ENCODE assay signal across 16 cellular contexts in the genomic region with DNA sequence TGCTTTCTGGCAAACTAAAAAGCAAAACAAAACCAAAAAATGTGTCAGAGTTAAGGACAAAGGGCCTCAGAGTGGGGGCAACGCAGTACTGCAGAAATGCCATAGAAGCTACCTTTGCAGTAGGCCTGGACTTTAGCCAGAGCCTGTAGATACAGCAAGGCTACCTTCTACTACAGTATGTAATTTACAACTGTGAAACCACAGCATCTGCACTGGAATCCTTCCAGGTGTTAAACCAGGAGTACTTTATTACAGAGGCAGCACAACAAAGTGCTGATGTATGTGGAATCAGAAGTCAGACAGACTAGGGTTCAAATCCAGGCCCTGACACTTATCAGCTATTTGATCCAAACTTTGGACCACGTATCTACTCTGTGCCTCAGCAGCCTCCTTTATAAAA. TPM values are rescaled to one million over a fixed set of nuclear protein-coding genes. Genes with fewer than 3 reads are reported as not detected.
DNase-seq lines count a peak whose midpoint lies in the region; ATAC-seq, FAIRE-seq and TF ChIP-seq lines count a peak whose summit lies in the region.
"Had no signal": no experiment of that assay in that cellular context is flagged by ENCODE, and none has a peak within 500 bp of the region (broad histone marks: within the 10 kb centered on the region; RNA-seq: fewer than 3 reads in every experiment).

No MANE protein-coding gene starts in this region.

- H3K9ac ChIP-seq in KMS-11 (peak overlapping the region; percentile 22; the same call in 1 of the 2 replicates), K562 (ENCODE audit: insufficient read depth in 1 of 2, low read depth in 2 of 2, low read length in 2 of 2) (no peak overlapping the region)

- 92% methylated on average over 2 of the region's 2 CpGs for WGBS in K562 (ENCODE audit: insufficient coverage, low coverage, missing lambda C conversion rate)
- WGBS in small intestine, 3 donors: 25 to 80% (median 45%) methylated on average over 2 of the region's 2 CpGs
- 100% methylated on average over 2 of the region's 2 CpGs for WGBS in esophagus muscularis mucosa

- BruUV-seq in K562 (replicated peaks; lab: Mats Ljungman, UMichigan): no TSS peak

- H4K20me1 ChIP-seq in KMS-11 (ENCODE audit: insufficient read depth): no peaks in the 10 kb centered on the region
- no peaks in the 10 kb centered on the region; the same call in 1 of the 2 replicates for H4K20me1 ChIP-seq in K562 (replicated peaks; ENCODE audit: control insufficient read depth, insufficient read depth, low read length)

- H3K4me3 Mint-ChIP-seq in activated naive CD8-positive, alpha-beta T cell treated with anti-CD3 and anti-CD28 coated beads, Interleukin-2, amount 50 U/mL, for 24 hours: no peak overlapping the region
- no peak overlapping the region for H3K4me3 Mint-ChIP-seq in activated naive CD8-positive, alpha-beta T cell treated with anti-CD3 and anti-CD28 coated beads for 36 hours
- no peak overlapping the region for H3K4me3 Mint-ChIP-seq in T-helper 17 cell
- H3K4me3 Mint-ChIP-seq: CD4-positive, alpha-beta memory T cell; H9 had no signal

- CTCF ChIA-PET in K562 (lab: Yijun Ruan, JAX; ENCODE audit: low intra/inter-chr PET ratio): no interaction called here

- no peak for DNase-seq in activated naive CD8-positive, alpha-beta T cell treated with anti-CD3 and anti-CD28 coated beads, Interleukin-2, amount 50 U/mL, for 24 hours
- no peak for DNase-seq in activated naive CD8-positive, alpha-beta T cell treated with anti-CD3 and anti-CD28 coated beads for 36 hours
- DNase-seq in K562 (ENCODE audit: extremely low read depth in 1 of 4, low spot score in 3 of 4): no peak
- peak; percentile 92 for DNase-seq in small intestine
- no peak for DNase-seq in T-helper 17 cell
- DNase-seq in esophagus muscularis mucosa (ENCODE audit: extremely low spot score): no peak
- no peak for DNase-seq in stimulated activated CD4-positive, alpha-beta T cell treated with anti-CD3 and anti-CD28 coated beads, Interleukin-4, amount 100 ng/mL, for 24 hours
- DNase-seq: BE2C; CD4-positive, alpha-beta memory T cell; DMS79; GOT3; H9 had no signal

- TF ChIP-seq POLR2A in K562 (conservative IDR thresholded peaks at IDR 0.05) (no peak), esophagus muscularis mucosa (IDR thresholded peaks at IDR 0.05; ENCODE audit: low read depth) (no peak)

- H3K79me2 ChIP-seq in KMS-11 (ENCODE audit: insufficient read depth, low read depth) (no peaks in the 10 kb centered on the region), K562 (ENCODE audit: control insufficient read depth, insufficient read depth, low read length) (no peaks in the 10 kb centered on the region)

- peak overlapping the region; percentile 59 for H3K27ac Mint-ChIP-seq in activated naive CD8-positive, alpha-beta T cell treated with anti-CD3 and anti-CD28 coated beads, Interleukin-2, amount 50 U/mL, for 24 hours
- H3K27ac Mint-ChIP-seq in activated naive CD8-positive, alpha-beta T cell treated with anti-CD3 and anti-CD28 coated beads for 36 hours: no peak overlapping the region
- H3K27ac Mint-ChIP-seq in T-helper 17 cell: no peak overlapping the region
- H3K27ac Mint-ChIP-seq: H9 had no signal

- POLR2A ChIA-PET in K562 (lab: Yijun Ruan, JAX): interaction anchor here (0.6 kb wide), 1 partner anchor 16 kb away, joined by 3 read pairs; no protein-coding TSS in a partner anchor

- H3K9me1 ChIP-seq in K562 (ENCODE audit: control insufficient read depth, insufficient read depth, low read length): no peaks in the 10 kb centered on the region

- H3K4me1 ChIP-seq in KMS-11 (ENCODE audit: low read depth, poor library complexity, severe bottlenecking) (peaks cover 26% of the 10 kb centered on the region), K562 (replicated peaks in 1 of 2; ENCODE audit: control insufficient read depth in 2 of 2, insufficient read depth in 2 of 2, low read length in 2 of 2) (peaks cover 0 to 6% of the 10 kb centered on the region in 2 experiments; a peak in 2 of 5 replicates), small intestine (ENCODE audit: control insufficient read depth in 2 of 2, insufficient read depth in 1 of 2, low read depth in 1 of 2, low read length in 1 of 2) (no peaks in the 10 kb centered on the region), esophagus muscularis mucosa (no peaks in the 10 kb centered on the region)
- H3K4me1 ChIP-seq: BE2C had no signal

- H3K4me3 ChIP-seq in KMS-11 (IDR thresholded peaks at IDR 0.05; ENCODE audit: insufficient read depth, low read depth, low read length) (no peak overlapping the region), K562 (no peak overlapping the region), small intestine (ENCODE audit: low read depth in 1 of 2, low read length in 2 of 2) (no peak overlapping the region), esophagus muscularis mucosa (no peak overlapping the region)
- H3K4me3 ChIP-seq: GM12878 had no signal

- TF ChIP-seq CTCF in KMS-11 (conservative IDR thresholded peaks at IDR 0.05; ENCODE audit: low read depth, low read length): no peak
- no peak for TF ChIP-seq CTCF in K562 (IDR thresholded peaks at IDR 0.05 in 2 of 3, conservative IDR thresholded peaks at IDR 0.05 in 1 of 3; ENCODE audit: insufficient read depth in 2 of 3, low read depth in 1 of 3, low read length in 3 of 3)
- TF ChIP-seq CTCF in esophagus muscularis mucosa (IDR thresholded peaks at IDR 0.05): no peak

- H3K36me3 ChIP-seq in KMS-11 (ENCODE audit: insufficient read depth): no peaks in the 10 kb centered on the region; the same call in 1 of the 2 replicates
- H3K36me3 ChIP-seq in K562 (ENCODE audit: control insufficient read depth, insufficient read depth, low read length): peaks cover 65% of the 10 kb centered on the region; the same call in 2 of the 3 replicates
- H3K36me3 ChIP-seq in small intestine (ENCODE audit: control insufficient read depth in 2 of 2, insufficient read depth in 2 of 2, low read length in 2 of 2): peaks cover 8 to 28% of the 10 kb centered on the region in 2 donors
- H3K36me3 ChIP-seq in esophagus muscularis mucosa: peaks cover 36 to 89% (median 78%) of the 10 kb centered on the region in 4 donors

- no peak for TF ChIP-seq RAD21 in K562 (CRISPR knock-in tag; conservative IDR thresholded peaks at IDR 0.05 in 1 of 2, IDR thresholded peaks at IDR 0.05 in 1 of 2)

- H3K9me3 ChIP-seq in K562 (replicated peaks; ENCODE audit: control insufficient read depth, insufficient read depth, low read depth, low read length): no peaks in the 10 kb centered on the region
- H3K9me3 ChIP-seq in small intestine (ENCODE audit: control insufficient read depth, low read depth): no peaks in the 10 kb centered on the region
- H3K9me3 ChIP-seq in T-helper 17 cell (ENCODE audit: control insufficient read depth, low read length, poor library complexity, severe bottlenecking): no peaks in the 10 kb centered on the region
- H3K9me3 ChIP-seq in esophagus muscularis mucosa: no peaks in the 10 kb centered on the region
- H3K9me3 ChIP-seq: BE2C had no signal

- no peaks in the 10 kb centered on the region for H3K27me3 Mint-ChIP-seq in activated naive CD8-positive, alpha-beta T cell treated with anti-CD3 and anti-CD28 coated beads, Interleukin-2, amount 50 U/mL, for 24 hours
- H3K27me3 Mint-ChIP-seq in activated naive CD8-positive, alpha-beta T cell treated with anti-CD3 and anti-CD28 coated beads for 36 hours: no peaks in the 10 kb centered on the region
- H3K27me3 Mint-ChIP-seq in T-helper 17 cell: no peaks in the 10 kb centered on the region
- H3K27me3 Mint-ChIP-seq: CD4-positive, alpha-beta memory T cell had no signal

- no peak for FAIRE-seq in K562 (lab: Jason Lieb, UNC)
- no peak for FAIRE-seq in small intestine (lab: Jason Lieb, UNC)
- FAIRE-seq: A204.1, GM12878 had no signal

- no peaks in the 10 kb centered on the region for H3K9me3 Mint-ChIP-seq in activated naive CD8-positive, alpha-beta T cell treated with anti-CD3 and anti-CD28 coated beads, Interleukin-2, amount 50 U/mL, for 24 hours
- H3K9me3 Mint-ChIP-seq in activated naive CD8-positive, alpha-beta T cell treated with anti-CD3 and anti-CD28 coated beads for 36 hours: no peaks in the 10 kb centered on the region
- H3K9me3 Mint-ChIP-seq: CD4-positive, alpha-beta memory T cell; H9 had no signal

- ATAC-seq in activated naive CD8-positive, alpha-beta T cell treated with anti-CD3 and anti-CD28 coated beads, Interleukin-2, amount 50 U/mL, for 24 hours: no peak
- ATAC-seq in K562 (no peak), T-helper 17 cell (no peak)
- ATAC-seq: GM12878 had no signal

- in situ Hi-C loops in K562 (cut with MboI): no loop called here

- intact Hi-C loops in K562 (cut with micrococcal nuclease): no loop called here
- intact Hi-C loops in esophagus muscularis mucosa (cut with DNase I): no loop called here

- H3K36me3 Mint-ChIP-seq in activated naive CD8-positive, alpha-beta T cell treated with anti-CD3 and anti-CD28 coated beads, Interleukin-2, amount 50 U/mL, for 24 hours (ENCODE audit: low read depth): peaks cover 45% of the 10 kb centered on the region
- peaks cover 22% of the 10 kb centered on the region for H3K36me3 Mint-ChIP-seq in activated naive CD8-positive, alpha-beta T cell treated with anti-CD3 and anti-CD28 coated beads for 36 hours
- H3K36me3 Mint-ChIP-seq in T-helper 17 cell (ENCODE audit: low read depth): peaks cover 17% of the 10 kb centered on the region

- peak overlapping the region; percentile 79 for H3K27ac ChIP-seq in KMS-11
- H3K27ac ChIP-seq in K562 (ENCODE audit: extremely low read depth, low read depth, low read length): no peak overlapping the region
- H3K27ac ChIP-seq in small intestine (ENCODE audit: low read depth in 1 of 2, low read length in 1 of 2): no peak overlapping the region
- no peak overlapping the region for H3K27ac ChIP-seq in esophagus muscularis mucosa (replicated peaks in 1 of 4)
- H3K27ac ChIP-seq: C4-2B had no signal

- H3K27me3 ChIP-seq in KMS-11 (ENCODE audit: insufficient read depth, low read depth): no peaks in the 10 kb centered on the region
- no peaks in the 10 kb centered on the region for H3K27me3 ChIP-seq in K562 (ENCODE audit: control insufficient read depth in 2 of 2, insufficient read depth in 2 of 2, low read length in 2 of 2)
- H3K27me3 ChIP-seq in small intestine (ENCODE audit: control insufficient read depth in 2 of 2, insufficient read depth in 2 of 2, low read length in 2 of 2): no peaks in the 10 kb centered on the region
- H3K27me3 ChIP-seq in esophagus muscularis mucosa: no peaks in the 10 kb centered on the region
- H3K27me3 ChIP-seq: BE2C had no signal

- H2AFZ ChIP-seq in KMS-11 (ENCODE audit: low read depth) (no peak overlapping the region), K562 (ENCODE audit: low read depth, low read length) (no peak overlapping the region)

- peak overlapping the region; percentile 44 for H3K4me2 ChIP-seq in KMS-11
- H3K4me2 ChIP-seq in K562 (ENCODE audit: insufficient read depth, low read length): no peak overlapping the region

- no peak for TF ChIP-seq EP300 in K562 (IDR thresholded peaks at IDR 0.05; ENCODE audit: low read length)
- TF ChIP-seq EP300 in esophagus muscularis mucosa (IDR thresholded peaks at IDR 0.05): no peak

- no peaks in the 10 kb centered on the region for H3K4me1 Mint-ChIP-seq in activated naive CD8-positive, alpha-beta T cell treated with anti-CD3 and anti-CD28 coated beads, Interleukin-2, amount 50 U/mL, for 24 hours
- H3K4me1 Mint-ChIP-seq in activated naive CD8-positive, alpha-beta T cell treated with anti-CD3 and anti-CD28 coated beads for 36 hours: no peaks in the 10 kb centered on the region
- peaks cover 4% of the 10 kb centered on the region for H3K4me1 Mint-ChIP-seq in T-helper 17 cell
- H3K4me1 Mint-ChIP-seq: CD4-positive, alpha-beta memory T cell; H9 had no signal

RNA-seq across cellular contexts. Expression of a gene that starts 34.9 kb away (rescaled TPM):
- 10 to 100 TPM; 23.7 to 24.7 TPM for total RNA-seq in activated naive CD8-positive, alpha-beta T cell treated with anti-CD3 and anti-CD28 coated beads for 36 hours
- 71.3 and 88.5 TPM in 2 replicates for total RNA-seq in K562 (2011; cell fraction: chromatin; rRNA removed; ENCODE audit: low replicate concordance)
- total RNA-seq in K562 (2011; cell fraction: nucleolus; rRNA removed): 44.5 and 49.2 TPM in 2 replicates
- total RNA-seq in K562 (2011; cell fraction: nucleoplasm; rRNA removed): 48.2 and 50.5 TPM in 2 replicates
- 12.8 and 17.5 TPM in 2 replicates for total RNA-seq in K562 (2014; rRNA removed)
- 7.9 and 8.7 TPM in 2 replicates for total RNA-seq in K562 (2014; rRNA removed; fragmentation: Illumina TruSeq; extraction: Trizol)
- total RNA-seq in K562 (2015; rRNA removed; fragmentation: Illumina TruSeq; extraction: Trizol): 9.3 and 10.0 TPM in 2 replicates
- total RNA-seq in K562 (2021): 24.0 and 24.4 TPM in 2 replicates
- 13.4 and 20.8 TPM in 2 replicates for polyA plus RNA-seq in K562 (2011; rRNA removed)
- polyA plus RNA-seq in K562 (2011; cell fraction: cytosol; rRNA removed): 12.4 and 14.0 TPM in 2 replicates
- 29.7 and 37.4 TPM in 2 replicates for polyA plus RNA-seq in K562 (2011; cell fraction: nucleus; rRNA removed)
- 12.3 and 12.8 TPM in 2 replicates for polyA plus RNA-seq in K562 (2012)
- polyA plus RNA-seq in K562 (2014; fragmentation: Illumina TruSeq; extraction: Trizol): 13.4 and 14.2 TPM in 2 replicates
- 1 to 10 TPM; 8.4 to 9.3 TPM for polyA plus RNA-seq in K562 (2014; fragmentation: Nextera tagmentation; extraction: Ambion mirVana)
- polyA plus RNA-seq in K562 (2014; rRNA removed): 11.8 and 11.9 TPM in 2 replicates
- polyA minus RNA-seq in K562 (2011; rRNA and poly(A)+ RNA removed): 21.3 and 23.2 TPM in 2 replicates
- polyA minus RNA-seq in K562 (2011; cell fraction: cytosol; rRNA and poly(A)+ RNA removed): 15.6 and 20.1 TPM in 2 replicates
- 18.7 and 27.2 TPM in 2 replicates for polyA minus RNA-seq in K562 (2011; cell fraction: nucleus; rRNA and poly(A)+ RNA removed)
- 10 to 100 TPM in 2 of 3 donors, 1 to 10 TPM in 1; 6.9 to 14.6 (median 11.0) TPM for polyA plus RNA-seq in small intestine
- 10 to 100 TPM; 40.2 to 41.7 TPM for total RNA-seq in T-helper 17 cell
- total RNA-seq in esophagus muscularis mucosa: 10 to 100 TPM; 45.7 to 76.7 (median 69.8) TPM

RNA-seq across cellular contexts. Expression of a gene that starts 47.8 kb away (rescaled TPM):
- total RNA-seq in activated naive CD8-positive, alpha-beta T cell treated with anti-CD3 and anti-CD28 coated beads for 36 hours: 10 to 100 TPM; 23.2 to 25.0 TPM
- total RNA-seq in K562 (2011; cell fraction: chromatin; rRNA removed; ENCODE audit: low replicate concordance): 9.2 and 23.4 TPM in 2 replicates
- total RNA-seq in K562 (2011; cell fraction: nucleolus; rRNA removed): 6.2 and 7.2 TPM in 2 replicates
- 13.4 and 20.8 TPM in 2 replicates for total RNA-seq in K562 (2011; cell fraction: nucleoplasm; rRNA removed)
- total RNA-seq in K562 (2014; rRNA removed) (105 and 106 TPM in 2 replicates), K562 (2014; rRNA removed; fragmentation: Illumina TruSeq; extraction: Trizol) (82.1 and 94.8 TPM in 2 replicates), K562 (2015; rRNA removed; fragmentation: Illumina TruSeq; extraction: Trizol) (67.5 and 77.6 TPM in 2 replicates), K562 (2021) (76.3 and 83.8 TPM in 2 replicates), T-helper 17 cell (10 to 100 TPM; 52.0 to 67.1 TPM), esophagus muscularis mucosa (100 to 1,000 TPM in 2 of 4 donors, 10 to 100 TPM in 2; 57.7 to 111 (median 85.6) TPM)
- polyA plus RNA-seq in K562 (2011; rRNA removed) (53.4 and 64.9 TPM in 2 replicates), K562 (2014; fragmentation: Illumina TruSeq; extraction: Trizol) (72.1 and 87.6 TPM in 2 replicates), K562 (2014; fragmentation: Nextera tagmentation; extraction: Ambion mirVana) (10 to 100 TPM; 35.7 to 47.5 TPM), K562 (2014; rRNA removed) (47.2 and 48.9 TPM in 2 replicates), small intestine (10 to 100 TPM; 11.2 to 13.0 (median 11.3) TPM)
- polyA plus RNA-seq in K562 (2011; cell fraction: cytosol; rRNA removed): 11.2 and 17.6 TPM in 2 replicates
- 8.3 and 15.6 TPM in 2 replicates for polyA plus RNA-seq in K562 (2011; cell fraction: nucleus; rRNA removed)
- polyA plus RNA-seq in K562 (2012): 47.8 and 58.7 TPM in 2 replicates
- polyA minus RNA-seq in K562 (2011; rRNA and poly(A)+ RNA removed): 80.8 and 120 TPM in 2 replicates
- 29.3 and 41.4 TPM in 2 replicates for polyA minus RNA-seq in K562 (2011; cell fraction: cytosol; rRNA and poly(A)+ RNA removed)
- polyA minus RNA-seq in K562 (2011; cell fraction: nucleus; rRNA and poly(A)+ RNA removed): 5.9 and 10.3 TPM in 2 replicates
